37 cellular contexts compared by ENCODE assay signal in the genomic region with DNA sequence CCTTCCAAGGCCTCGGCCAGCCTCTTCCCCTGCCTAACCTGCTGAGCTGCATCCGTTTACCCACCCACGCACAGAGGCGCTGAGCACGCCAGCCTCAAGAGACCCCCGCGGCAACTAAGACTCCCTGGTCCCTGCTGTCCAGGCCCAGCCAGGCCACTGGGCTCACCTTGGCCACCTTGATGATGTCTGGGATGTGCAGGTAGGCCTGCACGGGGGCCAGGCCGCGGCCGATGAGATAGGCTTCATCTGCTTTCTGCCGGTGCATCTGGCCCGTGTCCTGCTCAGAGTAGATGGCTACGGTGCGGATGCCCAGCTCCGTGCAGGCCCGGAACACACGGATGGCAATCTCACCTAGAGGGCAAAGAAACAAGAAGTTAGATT.
"Had no signal": no experiment of that assay in that cellular context is flagged by ENCODE, and none has a peak within 500 bp of the region (broad histone marks: within the 10 kb centered on the region; RNA-seq: fewer than 3 reads in every experiment).

No MANE protein-coding gene starts in this region.

- H3K27me3 Mint-ChIP-seq: activated CD4-positive, alpha-beta memory T cell treated with anti-CD3 and anti-CD28 coated beads for 36 hours; activated CD8-positive, alpha-beta T cell treated with anti-CD3 and anti-CD28 coated beads for 36 hours; activated naive CD8-positive, alpha-beta T cell treated with anti-CD3 and anti-CD28 coated beads for 36 hours had no signal

- H3K4me3 ChIP-seq: adrenal gland, body of pancreas, breast epithelium had no signal

- H3K4me3 Mint-ChIP-seq: activated B cell treated with CpG ODN at 0.5 μM for 24 hours; activated CD4-positive, alpha-beta memory T cell treated with anti-CD3 and anti-CD28 coated beads for 36 hours; activated CD4-positive, alpha-beta T cell treated with anti-CD3 and anti-CD28 coated beads, Interleukin-2, amount 10 ng/mL, durations not matched to agents 24 days and 14 days; activated CD8-positive, alpha-beta T cell treated with anti-CD3 and anti-CD28 coated beads for 36 hours; activated naive CD4-positive, alpha-beta T cell treated with anti-CD3 and anti-CD28 coated beads for 36 hours; activated naive CD8-positive, alpha-beta T cell treated with anti-CD3 and anti-CD28 coated beads for 36 hours; activated T-cell treated with anti-CD3 and anti-CD28 coated beads, Interleukin-2, amount 50 U/mL, for 4 hours; activated T-cell treated with anti-CD3 and anti-CD28 coated beads, Interleukin-2, amount 50 U/mL, for 72 hours; activated T-helper 1 cell treated with anti-CD3 and anti-CD28 coated beads, Interleukin-12 subunit alpha, Interleukin-12 subunit beta, Interleukin-2, Interleukin-4 antibody, amounts not matched to agents 30 ng/mL and 10 ng/mL and 1 ng/mL, durations not matched to agents 14 hours and 24 hours and 36 hours; activated T-helper 17 cell treated with anti-CD3 and anti-CD28 coated beads, Interleukin-2, amount 50 U/mL, for 72 hours; T-helper 1 cell treated with Interleukin-12 subunit alpha and Interleukin-12 subunit beta and Interleukin-4 antibody, amounts not matched to agents 30 μg/mL and 1 μg/mL, for 36 hours; T-helper 2 cell treated with Interferon-gamma antibody and Interleukin-4, amounts not matched to agents 5 μg/mL and 100 μg/mL, for 36 hours had no signal

- H3K27ac ChIP-seq: adrenal gland, body of pancreas, brain microvascular endothelial cell, breast epithelium, VCaP had no signal

- H3K27ac Mint-ChIP-seq: activated B cell treated with CpG ODN at 0.5 μM for 24 hours; activated CD4-positive, alpha-beta memory T cell treated with anti-CD3 and anti-CD28 coated beads for 36 hours; activated CD4-positive, alpha-beta T cell treated with anti-CD3 and anti-CD28 coated beads, Interleukin-2, amount 10 ng/mL, durations not matched to agents 24 days and 14 days; activated CD8-positive, alpha-beta T cell treated with anti-CD3 and anti-CD28 coated beads for 36 hours; activated naive CD4-positive, alpha-beta T cell treated with anti-CD3 and anti-CD28 coated beads for 36 hours; activated naive CD4-positive, alpha-beta T cell treated with anti-CD3 and anti-CD28 coated beads, Interleukin-2, amount 50 U/mL, for 72 hours; activated naive CD8-positive, alpha-beta T cell treated with anti-CD3 and anti-CD28 coated beads for 36 hours; activated T-cell treated with anti-CD3 and anti-CD28 coated beads, Interleukin-2, amount 50 U/mL, for 72 hours; activated T-helper 1 cell treated with anti-CD3 and anti-CD28 coated beads, Interleukin-12 subunit alpha, Interleukin-12 subunit beta, Interleukin-2, Interleukin-4 antibody, amounts not matched to agents 30 ng/mL and 10 ng/mL and 1 ng/mL, durations not matched to agents 14 hours and 24 hours and 36 hours; activated T-helper 17 cell treated with anti-CD3 and anti-CD28 coated beads, Interleukin-2, amount 50 U/mL, for 72 hours; T-helper 1 cell treated with Interleukin-12 subunit alpha and Interleukin-12 subunit beta and Interleukin-4 antibody, amounts not matched to agents 30 μg/mL and 1 μg/mL, for 36 hours; T-helper 2 cell treated with Interferon-gamma antibody and Interleukin-4, amounts not matched to agents 5 μg/mL and 100 μg/mL, for 36 hours had no signal

- H3K36me3 ChIP-seq: breast epithelium had no signal

- H3K9me3 ChIP-seq: adrenal gland, body of pancreas, breast epithelium had no signal

- DNase-seq: activated B cell treated with CpG ODN at 0.5 μM for 24 hours; activated CD4-positive, alpha-beta memory T cell treated with anti-CD3 and anti-CD28 coated beads for 36 hours; activated CD4-positive, alpha-beta T cell treated with anti-CD3 and anti-CD28 coated beads for 4 hours; activated CD4-positive, alpha-beta T cell treated with anti-CD3 and anti-CD28 coated beads, Interleukin-2, amount 10 ng/mL, durations not matched to agents 24 days and 14 days; activated CD4-positive, alpha-beta T cell treated with anti-CD3 and anti-CD28 coated beads, Interleukin-2, amount 50 U/mL, for 1 hour; activated CD4-positive, alpha-beta T cell treated with anti-CD3 and anti-CD28 coated beads, Interleukin-2, amount 50 U/mL, for 4 hours; activated CD4-positive, CD25-positive, alpha-beta regulatory T cell treated with anti-CD3 and anti-CD28 coated beads, Interleukin-2, amount 50 U/mL, for 72 hours; activated CD8-positive, alpha-beta memory T cell treated with anti-CD3 and anti-CD28 coated beads, Interleukin-2, amount 50 U/mL, for 4 hours; activated CD8-positive, alpha-beta T cell treated with anti-CD3 and anti-CD28 coated beads for 36 hours; activated effector memory CD4-positive, alpha-beta T cell treated with anti-CD3 and anti-CD28 coated beads, Interleukin-2, amount 50 U/mL, for 16 hours; activated gamma-delta T cell treated with Interleukin-2 at 50 U/mL for 16 hours; activated naive CD4-positive, alpha-beta T cell; activated naive CD4-positive, alpha-beta T cell treated with anti-CD3 and anti-CD28 coated beads for 36 hours; activated naive CD4-positive, alpha-beta T cell treated with anti-CD3 and anti-CD28 coated beads, Interleukin-2, amount 50 U/mL, for 16 hours; activated naive CD8-positive, alpha-beta T cell treated with anti-CD3 and anti-CD28 coated beads for 36 hours; activated T-cell treated with anti-CD3 and anti-CD28 coated beads for 4 hours; activated T-cell treated with anti-CD3 and anti-CD28 coated beads, Interleukin-2, amount 50 U/mL, for 1 hour; activated T-cell treated with anti-CD3 and anti-CD28 coated beads, Interleukin-2, amount 50 U/mL, for 4 hours; activated T-cell treated with anti-CD3 and anti-CD28 coated beads, Interleukin-2, amount 50 U/mL, for 72 hours; adrenal gland; amniotic stem cell; aorta; body of pancreas; brain microvascular endothelial cell; central memory CD4-positive, alpha-beta T cell; T-helper 1 cell; T-helper 2 cell; T-helper 9 cell had no signal

- H3K27me3 ChIP-seq: adrenal gland, body of pancreas, brain microvascular endothelial cell, breast epithelium had no signal

- H3K36me3 Mint-ChIP-seq: activated CD4-positive, alpha-beta memory T cell treated with anti-CD3 and anti-CD28 coated beads for 36 hours; activated naive CD4-positive, alpha-beta T cell treated with anti-CD3 and anti-CD28 coated beads, Interleukin-2, amount 50 U/mL, for 72 hours; activated naive CD8-positive, alpha-beta T cell treated with anti-CD3 and anti-CD28 coated beads for 36 hours had no signal

- H3K4me1 Mint-ChIP-seq: activated T-helper 17 cell treated with anti-CD3 and anti-CD28 coated beads, Interleukin-2, amount 50 U/mL, for 72 hours had no signal

- H3K9me3 Mint-ChIP-seq: activated B cell treated with CpG ODN at 0.5 μM for 24 hours; activated CD4-positive, alpha-beta memory T cell treated with anti-CD3 and anti-CD28 coated beads for 36 hours; activated CD4-positive, alpha-beta T cell treated with anti-CD3 and anti-CD28 coated beads, Interleukin-2, amount 10 ng/mL, durations not matched to agents 24 days and 14 days; activated CD8-positive, alpha-beta T cell treated with anti-CD3 and anti-CD28 coated beads for 36 hours; activated naive CD4-positive, alpha-beta T cell treated with anti-CD3 and anti-CD28 coated beads for 36 hours; activated naive CD4-positive, alpha-beta T cell treated with anti-CD3 and anti-CD28 coated beads, Interleukin-2, amount 50 U/mL, for 72 hours; activated naive CD8-positive, alpha-beta T cell treated with anti-CD3 and anti-CD28 coated beads for 36 hours; activated T-cell treated with anti-CD3 and anti-CD28 coated beads, Interleukin-2, amount 50 U/mL, for 4 hours; activated T-cell treated with anti-CD3 and anti-CD28 coated beads, Interleukin-2, amount 50 U/mL, for 72 hours; activated T-helper 1 cell treated with anti-CD3 and anti-CD28 coated beads, Interleukin-12 subunit alpha, Interleukin-12 subunit beta, Interleukin-2, Interleukin-4 antibody, amounts not matched to agents 30 ng/mL and 10 ng/mL and 1 ng/mL, durations not matched to agents 14 hours and 24 hours and 36 hours; activated T-helper 17 cell treated with anti-CD3 and anti-CD28 coated beads, Interleukin-2, amount 50 U/mL, for 72 hours; T-helper 1 cell treated with Interleukin-12 subunit alpha and Interleukin-12 subunit beta and Interleukin-4 antibody, amounts not matched to agents 30 μg/mL and 1 μg/mL, for 36 hours; T-helper 2 cell treated with Interferon-gamma antibody and Interleukin-4, amounts not matched to agents 5 μg/mL and 100 μg/mL, for 36 hours had no signal

- H3K4me1 ChIP-seq: adrenal gland, breast epithelium had no signal

- FAIRE-seq: astrocyte, TTC549 had no signal

- ATAC-seq: activated CD8-positive, alpha-beta T cell treated with anti-CD3 and anti-CD28 coated beads for 36 hours; activated naive CD4-positive, alpha-beta T cell treated with anti-CD3 and anti-CD28 coated beads, Interleukin-2, amount 50 U/mL, for 72 hours; activated T-cell treated with anti-CD3 and anti-CD28 coated beads, Interleukin-2, amount 50 U/mL, for 4 hours; activated T-cell treated with anti-CD3 and anti-CD28 coated beads, Interleukin-2, amount 50 U/mL, for 72 hours; activated T-helper 17 cell treated with anti-CD3 and anti-CD28 coated beads, Interleukin-2, amount 50 U/mL, for 72 hours; body of pancreas had no signal
